ENCODE assay signal across 8 cellular contexts in the genomic region with DNA sequence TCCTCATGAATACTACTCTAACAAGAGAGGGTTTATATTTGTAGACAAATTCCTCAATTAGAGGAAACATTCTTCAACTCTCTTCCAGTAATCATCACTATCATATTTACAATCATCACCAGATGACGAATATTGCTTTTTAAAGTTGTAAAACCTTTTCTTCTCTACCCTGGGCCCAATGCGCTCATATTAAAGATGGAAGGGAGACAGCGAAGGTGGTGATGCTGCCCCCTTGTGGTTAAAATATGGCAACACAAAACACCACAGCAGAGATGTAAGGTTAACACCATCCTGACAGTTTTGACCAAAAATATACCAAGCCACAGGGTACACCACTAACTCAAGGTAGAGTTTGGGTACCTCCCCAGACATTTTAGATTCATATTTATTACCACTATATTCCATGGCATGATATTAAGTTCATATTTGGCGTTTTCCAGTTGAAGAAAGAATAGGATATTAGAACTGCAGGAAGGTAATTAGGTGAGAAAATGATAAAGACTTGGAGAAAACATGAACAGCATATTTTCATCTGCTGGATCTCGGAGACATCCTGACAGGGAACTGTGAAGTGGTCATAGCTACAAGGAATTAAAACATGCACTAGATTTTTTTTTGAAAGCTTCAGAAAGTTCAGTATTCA.
DNase-seq lines count a peak whose midpoint lies in the region; ATAC-seq and TF ChIP-seq lines count a peak whose summit lies in the region.

No MANE protein-coding gene starts in this region.

- intact Hi-C loops in left ventricle myocardium inferior (cut with micrococcal nuclease): no loop called here

- TF ChIP-seq CTCF in left ventricle myocardium inferior (IDR thresholded peaks at IDR 0.05; ENCODE audit: borderline replicate concordance): peak; percentile 73

- no peaks in the 10 kb centered on the region for H3K36me3 ChIP-seq in left ventricle myocardium inferior

- H3K4me1 ChIP-seq in left ventricle myocardium inferior: no peaks in the 10 kb centered on the region

- in situ Hi-C loops in Caki2 (cut with HindIII; ENCODE audit: low pct_unique_long_range_greater_than_20kb, low sequenced_read_pairs): no loop called here

- DNase-seq in Caki2 (ENCODE audit: low read depth) (peak; percentile 15), NCI-H460 (ENCODE audit: extremely low read depth, low read depth) (peak; percentile 23), left ventricle myocardium inferior (no peak)
- DNase-seq in activated effector memory CD4-positive, alpha-beta T cell treated with Interleukin-2 at 50 U/mL for 16 hours: peak; percentile 1
- peak; percentile 12 for DNase-seq in stimulated activated CD4-positive, alpha-beta T cell treated with anti-CD3 and anti-CD28 coated beads, Interleukin-12 subunit alpha, Interleukin-12 subunit beta, amount 100 ng/mL, for 4 hours
- no peak for DNase-seq in stimulated activated naive CD4-positive, alpha-beta T cell treated with Interleukin-2 at 50 U/mL for 16 hours (lab: John Stamatoyannopoulos, UW)

- H3K4me3 ChIP-seq in left ventricle myocardium inferior: no peak overlapping the region

- ATAC-seq in GM19395 (IDR thresholded peaks at IDR 0.05; ENCODE audit: unreplicated experiment): peak; percentile 57
- no peak for ATAC-seq in GM21381 (IDR thresholded peaks at IDR 0.05; ENCODE audit: unreplicated experiment)

- H3K27me3 ChIP-seq in left ventricle myocardium inferior (ENCODE audit: low read depth): no peaks in the 10 kb centered on the region

- H3K9me3 ChIP-seq in left ventricle myocardium inferior (replicated peaks): no peaks in the 10 kb centered on the region

- no peak overlapping the region for H3K27ac ChIP-seq in left ventricle myocardium inferior (replicated peaks)

Comparison
In these comparisons a context has a peak if more than half of its experiments do, and no peak if none do; other contexts are left out.
1. DNase-seq: peak in Caki2 (single experiment), NCI-H460 (single experiment), activated effector memory CD4-positive, alpha-beta T cell treated with Interleukin-2 at 50 U/mL for 16 hours (single experiment) and stimulated activated CD4-positive, alpha-beta T cell treated with anti-CD3 and anti-CD28 coated beads, Interleukin-12 subunit alpha, Interleukin-12 subunit beta, amount 100 ng/mL, for 4 hours (single experiment); none in left ventricle myocardium inferior (single experiment) and stimulated activated naive CD4-positive, alpha-beta T cell treated with Interleukin-2 at 50 U/mL for 16 hours (single experiment).